ENCODE assay signal across 9 cellular contexts in genomic region chr12:80187660-80188090, GRCh38.
A peak's percentile ranks its signal among the peaks of the same experiment; 100 is the strongest.
DNase-seq lines count a peak whose midpoint lies in the region; ATAC-seq, FAIRE-seq and TF ChIP-seq lines count a peak whose summit lies in the region.
"Had no signal": no experiment of that assay in that cellular context is flagged by ENCODE, and none has a peak within 500 bp of the region (broad histone marks: within the 10 kb centered on the region; RNA-seq: fewer than 3 reads in every experiment).

No MANE protein-coding gene starts in this region.

- H3K4me1 Mint-ChIP-seq in activated T-helper 2 cell treated with anti-CD3 and anti-CD28 coated beads, Interferon-gamma antibody, Interleukin-2, Interleukin-4, amounts not matched to agents 10 μg/mL and 5 μg/mL and 100 μg/mL, durations not matched to agents 14 hours and 24 hours and 36 hours (ENCODE audit: low read depth): no peaks in the 10 kb centered on the region
- H3K4me1 Mint-ChIP-seq in CD8-positive, alpha-beta T cell (ENCODE audit: low read depth): no peaks in the 10 kb centered on the region

- H3K4me1 ChIP-seq in right lobe of liver (no peaks in the 10 kb centered on the region), small intestine (ENCODE audit: control insufficient read depth in 2 of 2, insufficient read depth in 1 of 2, low read depth in 1 of 2, low read length in 1 of 2) (no peaks in the 10 kb centered on the region)
- H3K4me1 ChIP-seq in CD8-positive, alpha-beta T cell (ENCODE audit: insufficient read depth, low read length): no peaks in the 10 kb centered on the region

- no peak for FAIRE-seq in small intestine (lab: Jason Lieb, UNC)
- FAIRE-seq: G401.6 had no signal

- H3K27me3 ChIP-seq in right lobe of liver: no peaks in the 10 kb centered on the region
- no peaks in the 10 kb centered on the region for H3K27me3 ChIP-seq in CD8-positive, alpha-beta T cell (ENCODE audit: insufficient read depth, low read length)
- no peaks in the 10 kb centered on the region for H3K27me3 ChIP-seq in small intestine (ENCODE audit: control insufficient read depth in 2 of 2, insufficient read depth in 2 of 2, low read length in 2 of 2)

- H3K36me3 ChIP-seq in right lobe of liver (no peaks in the 10 kb centered on the region), small intestine (ENCODE audit: control insufficient read depth in 2 of 2, insufficient read depth in 2 of 2, low read length in 2 of 2) (no peaks in the 10 kb centered on the region)
- H3K36me3 ChIP-seq in CD8-positive, alpha-beta T cell (ENCODE audit: insufficient read depth, low read length): no peaks in the 10 kb centered on the region

- H3K4me3 ChIP-seq in right lobe of liver (no peak overlapping the region), small intestine (ENCODE audit: low read depth in 1 of 2, low read length in 2 of 2) (no peak overlapping the region)
- H3K4me3 ChIP-seq in CD8-positive, alpha-beta T cell (ENCODE audit: low read depth, low read length): no peak overlapping the region

- intact Hi-C loops in activated T-helper 2 cell treated with anti-CD3 and anti-CD28 coated beads, Interferon-gamma antibody, Interleukin-2, Interleukin-4, amounts not matched to agents 10 μg/mL and 5 μg/mL and 100 μg/mL, durations not matched to agents 14 hours and 24 hours and 36 hours (cut with micrococcal nuclease): loop anchor here (1.0 to 5.0 kb wide), 5 partner anchors 18 to 640 kb away; partner anchors contain the start of genes OTOGL and PPP1R12A
- intact Hi-C loops in right lobe of liver (cut with DNase I): no loop called here
- intact Hi-C loops in CD8-positive, alpha-beta T cell (cut with DNase I, micrococcal nuclease): loop anchor here (2.0 to 5.0 kb wide), 4 partner anchors 137 to 640 kb away; no protein-coding TSS in a partner anchor

- TF ChIP-seq CTCF in right lobe of liver (IDR thresholded peaks at IDR 0.05): no peak
- no peak for TF ChIP-seq CTCF in CD8-positive, alpha-beta T cell (IDR thresholded peaks at IDR 0.05)

- WGBS in right lobe of liver (ENCODE audit: insufficient coverage, low coverage, low lambda C conversion rate, missing lambda C conversion rate): 30% methylated on average over 2 of the region's 2 CpGs
- WGBS in small intestine, 3 donors: 25 to 32% (median 27%) methylated on average over 2 of the region's 2 CpGs

- H3K27me3 Mint-ChIP-seq in activated T-helper 2 cell treated with anti-CD3 and anti-CD28 coated beads, Interferon-gamma antibody, Interleukin-2, Interleukin-4, amounts not matched to agents 10 μg/mL and 5 μg/mL and 100 μg/mL, durations not matched to agents 14 hours and 24 hours and 36 hours (ENCODE audit: low read depth): peaks cover 4% of the 10 kb centered on the region
- H3K27me3 Mint-ChIP-seq in CD8-positive, alpha-beta T cell (ENCODE audit: low read depth): peaks cover 3% of the 10 kb centered on the region

- POLR2A ChIA-PET in CD8-positive, alpha-beta T cell (lab: Charles Lee): no interaction called here

- no peak overlapping the region for H3K4me3 Mint-ChIP-seq in activated T-helper 2 cell treated with anti-CD3 and anti-CD28 coated beads, Interferon-gamma antibody, Interleukin-2, Interleukin-4, amounts not matched to agents 10 μg/mL and 5 μg/mL and 100 μg/mL, durations not matched to agents 14 hours and 24 hours and 36 hours (ENCODE audit: low read depth)
- no peak overlapping the region for H3K4me3 Mint-ChIP-seq in CD8-positive, alpha-beta T cell

- peak; percentile 2 for DNase-seq in stimulated activated CD4-positive, alpha-beta T cell treated with anti-CD3 and anti-CD28 coated beads, Interleukin-1b, Interleukin-23, amount 100 ng/mL, for 48 hours
- no peak for DNase-seq in stimulated activated CD4-positive, alpha-beta T cell treated with anti-CD3 and anti-CD28 coated beads, Interleukin-2, amount 100 ng/mL, for 24 hours
- DNase-seq in NCI-H1092 treated with DMSO at 0.1 percent for 48 hours (lab: John Stamatoyannopoulos, UW): peak; percentile 58
- no peak for DNase-seq in activated T-helper 2 cell treated with anti-CD3 and anti-CD28 coated beads, Interferon-gamma antibody, Interleukin-2, Interleukin-4, amounts not matched to agents 10 μg/mL and 5 μg/mL and 100 μg/mL, durations not matched to agents 14 hours and 24 hours and 36 hours (ENCODE audit: low spot score)
- no peak for DNase-seq in right lobe of liver
- no peak for DNase-seq in hypothalamus (lab: John Stamatoyannopoulos, UW)
- no peak for DNase-seq in CD8-positive, alpha-beta T cell
- no peak for DNase-seq in small intestine

- H3K27ac Mint-ChIP-seq in activated T-helper 2 cell treated with anti-CD3 and anti-CD28 coated beads, Interferon-gamma antibody, Interleukin-2, Interleukin-4, amounts not matched to agents 10 μg/mL and 5 μg/mL and 100 μg/mL, durations not matched to agents 14 hours and 24 hours and 36 hours: peak overlapping the region; percentile 64
- no peak overlapping the region for H3K27ac Mint-ChIP-seq in CD8-positive, alpha-beta T cell

- H3K9me3 ChIP-seq in right lobe of liver: no peaks in the 10 kb centered on the region
- no peaks in the 10 kb centered on the region for H3K9me3 ChIP-seq in CD8-positive, alpha-beta T cell (ENCODE audit: low read length)
- no peaks in the 10 kb centered on the region for H3K9me3 ChIP-seq in small intestine (ENCODE audit: control insufficient read depth, low read depth)

- TF ChIP-seq POLR2A in right lobe of liver (IDR thresholded peaks at IDR 0.05): no peak

- CTCF ChIA-PET in CD8-positive, alpha-beta T cell (lab: Charles Lee): interaction anchor here (0.6 to 1.6 kb wide), 8 partner anchors 18 to 302 kb away, joined by 3 to 5 read pairs (median 3); no protein-coding TSS in a partner anchor

- H3K27ac ChIP-seq in right lobe of liver (peak overlapping the region in 1 of 3 donors; percentile 68), small intestine (ENCODE audit: low read depth in 1 of 2, low read length in 1 of 2) (peak overlapping the region in 1 of 2 donors; percentile 66)
- H3K27ac ChIP-seq in CD8-positive, alpha-beta T cell (ENCODE audit: low read depth, low read length): no peak overlapping the region

- no peaks in the 10 kb centered on the region for H3K9me3 Mint-ChIP-seq in activated T-helper 2 cell treated with anti-CD3 and anti-CD28 coated beads, Interferon-gamma antibody, Interleukin-2, Interleukin-4, amounts not matched to agents 10 μg/mL and 5 μg/mL and 100 μg/mL, durations not matched to agents 14 hours and 24 hours and 36 hours
- H3K9me3 Mint-ChIP-seq in CD8-positive, alpha-beta T cell: no peaks in the 10 kb centered on the region

- H3K36me3 Mint-ChIP-seq in activated T-helper 2 cell treated with anti-CD3 and anti-CD28 coated beads, Interferon-gamma antibody, Interleukin-2, Interleukin-4, amounts not matched to agents 10 μg/mL and 5 μg/mL and 100 μg/mL, durations not matched to agents 14 hours and 24 hours and 36 hours (ENCODE audit: low read depth): no peaks in the 10 kb centered on the region
- H3K36me3 Mint-ChIP-seq in CD8-positive, alpha-beta T cell: no peaks in the 10 kb centered on the region

- peak in 3 of 4 donors; percentile 34 to 47 (median 41) for ATAC-seq in right lobe of liver
- no peak for ATAC-seq in CD8-positive, alpha-beta T cell

Comparison
In these comparisons a context has a peak if more than half of its experiments do, and no peak if none do; other contexts are left out.
1. DNase-seq: peak in stimulated activated CD4-positive, alpha-beta T cell treated with anti-CD3 and anti-CD28 coated beads, Interleukin-1b, Interleukin-23, amount 100 ng/mL, for 48 hours (single experiment) and NCI-H1092 treated with DMSO at 0.1 percent for 48 hours (single experiment); none in stimulated activated CD4-positive, alpha-beta T cell treated with anti-CD3 and anti-CD28 coated beads, Interleukin-2, amount 100 ng/mL, for 24 hours (0 of 2), activated T-helper 2 cell treated with anti-CD3 and anti-CD28 coated beads, Interferon-gamma antibody, Interleukin-2, Interleukin-4, amounts not matched to agents 10 μg/mL and 5 μg/mL and 100 μg/mL, durations not matched to agents 14 hours and 24 hours and 36 hours (single experiment), right lobe of liver (0 of 3), hypothalamus (0 of 51), CD8-positive, alpha-beta T cell (0 of 7) and small intestine (single experiment).
2. intact Hi-C loops: an anchor here in activated T-helper 2 cell treated with anti-CD3 and anti-CD28 coated beads, Interferon-gamma antibody, Interleukin-2, Interleukin-4, amounts not matched to agents 10 μg/mL and 5 μg/mL and 100 μg/mL, durations not matched to agents 14 hours and 24 hours and 36 hours (1.0 to 5.0 kb wide) and CD8-positive, alpha-beta T cell (2.0 to 5.0 kb wide); none called in right lobe of liver.